ENCODE assay signal across 13 cellular contexts in the genomic region with DNA sequence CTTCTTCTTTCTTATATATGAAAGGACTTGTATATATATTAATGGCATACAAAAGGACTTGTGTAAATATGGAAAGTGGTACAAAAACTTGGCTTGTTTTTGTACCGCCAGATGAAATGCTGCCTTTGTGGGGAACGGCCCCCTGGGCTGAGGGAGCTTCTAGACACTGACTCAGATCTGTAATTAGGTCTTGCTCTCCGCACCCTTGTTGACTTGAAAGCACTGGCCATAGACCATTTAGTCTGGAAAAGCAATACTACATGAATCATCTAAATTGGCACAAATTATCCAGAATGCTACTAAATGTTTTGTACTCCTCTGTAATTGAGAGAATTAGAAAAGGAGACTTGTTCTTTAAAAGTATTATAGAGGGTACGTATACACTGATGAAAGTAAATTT.
DNase-seq lines count a peak whose midpoint lies in the region; ATAC-seq lines count a peak whose summit lies in the region.
"Had no signal": no experiment of that assay in that cellular context is flagged by ENCODE, and none has a peak within 500 bp of the region (broad histone marks: within the 10 kb centered on the region; RNA-seq: fewer than 3 reads in every experiment).

No MANE protein-coding gene starts in this region.

- peaks cover 4% of the 10 kb centered on the region for H3K4me1 Mint-ChIP-seq in activated T-cell treated with anti-CD3 and anti-CD28 coated beads, Interleukin-2, amount 50 U/mL, for 4 hours (ENCODE audit: low read depth)

- no peak overlapping the region for H3K4me3 ChIP-seq in skeletal muscle cell (ENCODE audit: low read depth, low read length)
- H3K4me3 ChIP-seq: GM23338, thyroid gland had no signal

- no peak overlapping the region for H3K4me3 Mint-ChIP-seq in activated T-cell treated with anti-CD3 and anti-CD28 coated beads, Interleukin-2, amount 50 U/mL, for 4 hours
- H3K4me3 Mint-ChIP-seq: activated naive CD8-positive, alpha-beta T cell treated with anti-CD3 and anti-CD28 coated beads, Interleukin-2, amount 10 ng/mL, durations not matched to agents 7 days and 5 days; endodermal cell; GM23338 had no signal

- H3K36me3 Mint-ChIP-seq in activated T-cell treated with anti-CD3 and anti-CD28 coated beads, Interleukin-2, amount 50 U/mL, for 4 hours (ENCODE audit: insufficient read depth): peaks cover 26% of the 10 kb centered on the region

- ATAC-seq in activated T-cell treated with anti-CD3 and anti-CD28 coated beads, Interleukin-2, amount 50 U/mL, for 4 hours: no peak
- ATAC-seq in GM18517 (IDR thresholded peaks at IDR 0.05; ENCODE audit: unreplicated experiment) (no peak), HG03039 (IDR thresholded peaks at IDR 0.05; ENCODE audit: unreplicated experiment) (no peak)
- ATAC-seq: GM23338 had no signal

- H3K9me3 Mint-ChIP-seq in activated T-cell treated with anti-CD3 and anti-CD28 coated beads, Interleukin-2, amount 50 U/mL, for 4 hours: no peaks in the 10 kb centered on the region
- H3K9me3 Mint-ChIP-seq: activated naive CD8-positive, alpha-beta T cell treated with anti-CD3 and anti-CD28 coated beads, Interleukin-2, amount 10 ng/mL, durations not matched to agents 7 days and 5 days; endodermal cell; GM23338 had no signal

- DNase-seq in HT1080 (ENCODE audit: low read depth) (peak; percentile 20), NCI-H69 (lab: John Stamatoyannopoulos, UW) (peak; percentile 97), dedifferentiated amniotic fluid mesenchymal stem cell (ENCODE audit: extremely low spot score) (peak; percentile 34), skeletal muscle cell (ENCODE audit: low read depth) (peak; percentile 52)
- no peak for DNase-seq in activated T-cell treated with anti-CD3 and anti-CD28 coated beads, Interleukin-2, amount 50 U/mL, for 4 hours
- DNase-seq: activated naive CD8-positive, alpha-beta T cell treated with anti-CD3 and anti-CD28 coated beads, Interleukin-2, amount 10 ng/mL, durations not matched to agents 7 days and 5 days; endodermal cell; NCI-H2171; retina; thyroid gland had no signal

- no peaks in the 10 kb centered on the region for H3K27me3 Mint-ChIP-seq in activated T-cell treated with anti-CD3 and anti-CD28 coated beads, Interleukin-2, amount 50 U/mL, for 4 hours (ENCODE audit: low read depth)
- H3K27me3 Mint-ChIP-seq: activated naive CD8-positive, alpha-beta T cell treated with anti-CD3 and anti-CD28 coated beads, Interleukin-2, amount 10 ng/mL, durations not matched to agents 7 days and 5 days had no signal
